2 cellular contexts compared by ENCODE assay signal in the genomic region with DNA sequence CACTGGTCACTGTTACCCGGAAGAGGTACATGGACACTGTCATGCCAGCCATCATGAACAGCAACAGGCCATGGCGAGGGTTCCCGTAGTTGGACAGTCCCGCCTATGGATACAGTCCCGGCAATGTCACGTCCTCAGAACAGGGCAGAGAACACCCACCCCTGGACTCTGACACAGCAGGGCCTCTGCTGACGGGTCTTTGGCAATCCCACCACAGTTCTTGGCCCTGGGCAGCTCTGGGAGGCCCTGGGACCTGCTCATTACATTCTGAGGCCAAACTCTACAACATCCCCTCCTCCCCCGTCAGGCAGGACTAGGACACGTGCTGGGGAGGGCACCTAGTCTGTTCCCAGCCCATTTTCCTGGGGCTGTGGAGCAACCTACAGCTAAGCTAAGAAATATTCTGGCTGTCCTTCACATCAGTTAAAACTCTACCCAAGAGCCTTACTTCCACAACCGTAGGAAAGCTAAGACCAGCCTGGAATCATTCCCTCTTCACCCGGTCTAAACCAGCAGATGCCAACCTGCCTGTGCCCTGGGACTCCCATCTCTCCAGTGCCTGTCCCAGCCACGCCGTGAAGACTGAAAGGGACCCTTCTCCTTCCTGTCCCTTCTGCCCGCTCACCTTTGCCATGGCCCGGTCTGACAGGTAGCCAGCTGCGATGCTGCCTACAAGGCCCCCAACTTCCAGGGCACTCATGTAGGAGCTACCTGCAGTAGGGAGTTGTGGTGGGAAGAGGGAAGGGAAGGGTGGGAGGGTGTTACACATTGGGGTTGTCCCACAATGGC.
TF ChIP-seq lines count a peak whose summit lies in the region.

No MANE protein-coding gene starts in this region.

TF ChIP-seq in GM23338, 12 proteins besides CTCF, POLR2A, EP300 and RAD21:
- TF ChIP-seq EZH2 (IDR thresholded peaks at IDR 0.05; ENCODE audit: low read depth, unreplicated experiment) (no peak), ZNF331 (CRISPR knock-in tag; IDR thresholded peaks at IDR 0.05; ENCODE audit: low read depth) (no peak), CREB1 (CRISPR knock-in tag; IDR thresholded peaks at IDR 0.05; ENCODE audit: low read depth) (no peak), POLR2AphosphoS5 (IDR thresholded peaks at IDR 0.05; ENCODE audit: low read depth) (no peak; the same call in 1 of the 2 replicates)
- TF ChIP-seq, protein P1, sequence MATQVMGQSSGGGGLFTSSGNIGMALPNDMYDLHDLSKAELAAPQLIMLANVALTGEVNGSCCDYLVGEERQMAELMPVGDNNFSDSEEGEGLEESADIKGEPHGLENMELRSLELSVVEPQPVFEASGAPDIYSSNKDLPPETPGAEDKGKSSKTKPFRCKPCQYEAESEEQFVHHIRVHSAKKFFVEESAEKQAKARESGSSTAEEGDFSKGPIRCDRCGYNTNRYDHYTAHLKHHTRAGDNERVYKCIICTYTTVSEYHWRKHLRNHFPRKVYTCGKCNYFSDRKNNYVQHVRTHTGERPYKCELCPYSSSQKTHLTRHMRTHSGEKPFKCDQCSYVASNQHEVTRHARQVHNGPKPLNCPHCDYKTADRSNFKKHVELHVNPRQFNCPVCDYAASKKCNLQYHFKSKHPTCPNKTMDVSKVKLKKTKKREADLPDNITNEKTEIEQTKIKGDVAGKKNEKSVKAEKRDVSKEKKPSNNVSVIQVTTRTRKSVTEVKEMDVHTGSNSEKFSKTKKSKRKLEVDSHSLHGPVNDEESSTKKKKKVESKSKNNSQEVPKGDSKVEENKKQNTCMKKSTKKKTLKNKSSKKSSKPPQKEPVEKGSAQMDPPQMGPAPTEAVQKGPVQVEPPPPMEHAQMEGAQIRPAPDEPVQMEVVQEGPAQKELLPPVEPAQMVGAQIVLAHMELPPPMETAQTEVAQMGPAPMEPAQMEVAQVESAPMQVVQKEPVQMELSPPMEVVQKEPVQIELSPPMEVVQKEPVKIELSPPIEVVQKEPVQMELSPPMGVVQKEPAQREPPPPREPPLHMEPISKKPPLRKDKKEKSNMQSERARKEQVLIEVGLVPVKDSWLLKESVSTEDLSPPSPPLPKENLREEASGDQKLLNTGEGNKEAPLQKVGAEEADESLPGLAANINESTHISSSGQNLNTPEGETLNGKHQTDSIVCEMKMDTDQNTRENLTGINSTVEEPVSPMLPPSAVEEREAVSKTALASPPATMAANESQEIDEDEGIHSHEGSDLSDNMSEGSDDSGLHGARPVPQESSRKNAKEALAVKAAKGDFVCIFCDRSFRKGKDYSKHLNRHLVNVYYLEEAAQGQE (IDR thresholded peaks at IDR 0.05; ENCODE audit: unreplicated experiment), result no peak

TF ChIP-seq in GM12878, 131 proteins besides CTCF, POLR2A, EP300 and RAD21:
- no peak for TF ChIP-seq SMAD1 (IDR thresholded peaks at IDR 0.05; ENCODE audit: low read depth, partially characterized antibody)
- TF ChIP-seq, protein P1 (IDR thresholded peaks at IDR 0.05; ENCODE audit: low read depth, low read length), result no peak
- no peak for TF ChIP-seq TCF3 (IDR thresholded peaks at IDR 0.05; ENCODE audit: borderline replicate concordance, insufficient read depth, low read depth, low read length)
- TF ChIP-seq LARP7 (IDR thresholded peaks at IDR 0.05), result no peak
- TF ChIP-seq SUPT20H (IDR thresholded peaks at IDR 0.05; ENCODE audit: borderline replicate concordance, control insufficient read depth, low read depth, low read length), result no peak
- TF ChIP-seq, protein P2, sequence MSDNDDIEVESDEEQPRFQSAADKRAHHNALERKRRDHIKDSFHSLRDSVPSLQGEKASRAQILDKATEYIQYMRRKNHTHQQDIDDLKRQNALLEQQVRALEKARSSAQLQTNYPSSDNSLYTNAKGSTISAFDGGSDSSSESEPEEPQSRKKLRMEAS (IDR thresholded peaks at IDR 0.05; ENCODE audit: low read depth, low read length), result no peak
- no peak for TF ChIP-seq ZNF24 (IDR thresholded peaks at IDR 0.05)
- TF ChIP-seq, protein P3, sequence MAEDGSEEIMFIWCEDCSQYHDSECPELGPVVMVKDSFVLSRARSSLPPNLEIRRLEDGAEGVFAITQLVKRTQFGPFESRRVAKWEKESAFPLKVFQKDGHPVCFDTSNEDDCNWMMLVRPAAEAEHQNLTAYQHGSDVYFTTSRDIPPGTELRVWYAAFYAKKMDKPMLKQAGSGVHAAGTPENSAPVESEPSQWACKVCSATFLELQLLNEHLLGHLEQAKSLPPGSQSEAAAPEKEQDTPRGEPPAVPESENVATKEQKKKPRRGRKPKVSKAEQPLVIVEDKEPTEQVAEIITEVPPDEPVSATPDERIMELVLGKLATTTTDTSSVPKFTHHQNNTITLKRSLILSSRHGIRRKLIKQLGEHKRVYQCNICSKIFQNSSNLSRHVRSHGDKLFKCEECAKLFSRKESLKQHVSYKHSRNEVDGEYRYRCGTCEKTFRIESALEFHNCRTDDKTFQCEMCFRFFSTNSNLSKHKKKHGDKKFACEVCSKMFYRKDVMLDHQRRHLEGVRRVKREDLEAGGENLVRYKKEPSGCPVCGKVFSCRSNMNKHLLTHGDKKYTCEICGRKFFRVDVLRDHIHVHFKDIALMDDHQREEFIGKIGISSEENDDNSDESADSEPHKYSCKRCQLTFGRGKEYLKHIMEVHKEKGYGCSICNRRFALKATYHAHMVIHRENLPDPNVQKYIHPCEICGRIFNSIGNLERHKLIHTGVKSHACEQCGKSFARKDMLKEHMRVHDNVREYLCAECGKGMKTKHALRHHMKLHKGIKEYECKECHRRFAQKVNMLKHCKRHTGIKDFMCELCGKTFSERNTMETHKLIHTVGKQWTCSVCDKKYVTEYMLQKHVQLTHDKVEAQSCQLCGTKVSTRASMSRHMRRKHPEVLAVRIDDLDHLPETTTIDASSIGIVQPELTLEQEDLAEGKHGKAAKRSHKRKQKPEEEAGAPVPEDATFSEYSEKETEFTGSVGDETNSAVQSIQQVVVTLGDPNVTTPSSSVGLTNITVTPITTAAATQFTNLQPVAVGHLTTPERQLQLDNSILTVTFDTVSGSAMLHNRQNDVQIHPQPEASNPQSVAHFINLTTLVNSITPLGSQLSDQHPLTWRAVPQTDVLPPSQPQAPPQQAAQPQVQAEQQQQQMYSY (CRISPR knock-in tag; IDR thresholded peaks at IDR 0.05), result no peak
- TF ChIP-seq POU2F2 (IDR thresholded peaks at IDR 0.05; ENCODE audit: borderline replicate concordance, low read depth, low read length), result no peak
- TF ChIP-seq EZH2 (IDR thresholded peaks at IDR 0.05; ENCODE audit: borderline replicate concordance, control insufficient read depth, low read depth, low read length), result no peak
- no peak for TF ChIP-seq NFIC (IDR thresholded peaks at IDR 0.05; ENCODE audit: low read depth, low read length)
- TF ChIP-seq PAX8 (IDR thresholded peaks at IDR 0.05), result no peak
- TF ChIP-seq POLR2AphosphoS2 (IDR thresholded peaks at IDR 0.05; ENCODE audit: low read depth, low read length), result no peak
- no peak for TF ChIP-seq FOXK2 (IDR thresholded peaks at IDR 0.05)
- no peak for TF ChIP-seq NRF1 (conservative IDR thresholded peaks at IDR 0.05; ENCODE audit: low read depth, low read length)
- no peak for TF ChIP-seq RB1 (IDR thresholded peaks at IDR 0.05; ENCODE audit: borderline replicate concordance)
- TF ChIP-seq JUNB (IDR thresholded peaks at IDR 0.05), result no peak
- TF ChIP-seq NFXL1 (IDR thresholded peaks at IDR 0.05; ENCODE audit: borderline replicate concordance), result no peak
- TF ChIP-seq, protein P4, sequence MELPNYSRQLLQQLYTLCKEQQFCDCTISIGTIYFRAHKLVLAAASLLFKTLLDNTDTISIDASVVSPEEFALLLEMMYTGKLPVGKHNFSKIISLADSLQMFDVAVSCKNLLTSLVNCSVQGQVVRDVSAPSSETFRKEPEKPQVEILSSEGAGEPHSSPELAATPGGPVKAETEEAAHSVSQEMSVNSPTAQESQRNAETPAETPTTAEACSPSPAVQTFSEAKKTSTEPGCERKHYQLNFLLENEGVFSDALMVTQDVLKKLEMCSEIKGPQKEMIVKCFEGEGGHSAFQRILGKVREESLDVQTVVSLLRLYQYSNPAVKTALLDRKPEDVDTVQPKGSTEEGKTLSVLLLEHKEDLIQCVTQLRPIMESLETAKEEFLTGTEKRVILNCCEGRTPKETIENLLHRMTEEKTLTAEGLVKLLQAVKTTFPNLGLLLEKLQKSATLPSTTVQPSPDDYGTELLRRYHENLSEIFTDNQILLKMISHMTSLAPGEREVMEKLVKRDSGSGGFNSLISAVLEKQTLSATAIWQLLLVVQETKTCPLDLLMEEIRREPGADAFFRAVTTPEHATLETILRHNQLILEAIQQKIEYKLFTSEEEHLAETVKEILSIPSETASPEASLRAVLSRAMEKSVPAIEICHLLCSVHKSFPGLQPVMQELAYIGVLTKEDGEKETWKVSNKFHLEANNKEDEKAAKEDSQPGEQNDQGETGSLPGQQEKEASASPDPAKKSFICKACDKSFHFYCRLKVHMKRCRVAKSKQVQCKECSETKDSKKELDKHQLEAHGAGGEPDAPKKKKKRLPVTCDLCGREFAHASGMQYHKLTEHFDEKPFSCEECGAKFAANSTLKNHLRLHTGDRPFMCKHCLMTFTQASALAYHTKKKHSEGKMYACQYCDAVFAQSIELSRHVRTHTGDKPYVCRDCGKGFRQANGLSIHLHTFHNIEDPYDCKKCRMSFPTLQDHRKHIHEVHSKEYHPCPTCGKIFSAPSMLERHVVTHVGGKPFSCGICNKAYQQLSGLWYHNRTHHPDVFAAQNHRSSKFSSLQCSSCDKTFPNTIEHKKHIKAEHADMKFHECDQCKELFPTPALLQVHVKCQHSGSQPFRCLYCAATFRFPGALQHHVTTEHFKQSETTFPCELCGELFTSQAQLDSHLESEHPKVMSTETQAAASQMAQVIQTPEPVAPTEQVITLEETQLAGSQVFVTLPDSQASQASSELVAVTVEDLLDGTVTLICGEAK (IDR thresholded peaks at IDR 0.05; ENCODE audit: borderline replicate concordance), result no peak
